Comparison of ENCODE assay signal across 8 cellular contexts in genomic region chr6:132813173-132813856, GRCh38. TPM values are rescaled to one million over a fixed set of nuclear protein-coding genes. Genes with fewer than 3 reads are reported as not detected.
A peak's percentile ranks its signal among the peaks of the same experiment; 100 is the strongest.
DNase-seq lines count a peak whose midpoint lies in the region; ATAC-seq and TF ChIP-seq lines count a peak whose summit lies in the region.

No MANE protein-coding gene starts in this region.

- DNase-seq in T-helper 1 cell (peak in 4 of 5 donors; percentile 8 to 65 (median 24)), cardiac fibroblast (ENCODE audit: low read depth in 2 of 2) (peak; percentile 38 to 51), kidney glomerular epithelial cell (lab: John Stamatoyannopoulos, UW) (peak; percentile 53)
- peak; percentile 54 to 61 for DNase-seq in stimulated activated CD4-positive, alpha-beta T cell treated with anti-CD3 and anti-CD28 coated beads, Interleukin-2, amount 100 ng/mL, for 24 hours

- H3K9me3 ChIP-seq in DOHH2 (ENCODE audit: control insufficient read depth, insufficient read depth, low read length): no peaks in the 10 kb centered on the region

- peaks cover 40% of the 10 kb centered on the region for H3K36me3 ChIP-seq in DOHH2 (ENCODE audit: control insufficient read depth, low read length)

- peak overlapping the region; percentile 86 for H3K4me2 ChIP-seq in DOHH2 (ENCODE audit: low read length)

- H4K20me1 ChIP-seq in DOHH2 (ENCODE audit: control insufficient read depth, insufficient read depth, low read depth, low read length): peaks cover 32% of the 10 kb centered on the region

- H3K27me3 ChIP-seq in DOHH2 (ENCODE audit: control insufficient read depth, low read length): no peaks in the 10 kb centered on the region; the same call in 1 of the 2 replicates

- H3K9me3 Mint-ChIP-seq in IgD-negative memory B cell: no peaks in the 10 kb centered on the region

- H3K27me3 Mint-ChIP-seq in IgD-negative memory B cell: peaks cover 6% of the 10 kb centered on the region

- TF ChIP-seq CTCF in DOHH2 (IDR thresholded peaks at IDR 0.05; ENCODE audit: low read depth, low read length, poor library complexity, severe bottlenecking) (no peak), cardiac fibroblast (IDR thresholded peaks at IDR 0.05; ENCODE audit: low read depth, low read length) (no peak)

- H3K27ac Mint-ChIP-seq in IgD-negative memory B cell: peak overlapping the region; percentile 86 to 98 (median 92)

- peak overlapping the region; percentile 79 for H3K27ac ChIP-seq in DOHH2 (ENCODE audit: low read depth, low read length)

- H3K79me2 ChIP-seq in DOHH2 (ENCODE audit: control insufficient read depth, low read length): peaks cover 33% of the 10 kb centered on the region

- peak; percentile 36 for ATAC-seq in GM21515 (IDR thresholded peaks at IDR 0.05; ENCODE audit: unreplicated experiment)
- no peak for ATAC-seq in GM18520 (IDR thresholded peaks at IDR 0.05; ENCODE audit: unreplicated experiment)

- H3K9me2 ChIP-seq in DOHH2 (replicated peaks; ENCODE audit: control insufficient read depth, low read length): no peaks in the 10 kb centered on the region

- H3K4me1 Mint-ChIP-seq in IgD-negative memory B cell: peaks cover 20 to 42% (median 29%) of the 10 kb centered on the region in 3 donors

- H3K36me3 Mint-ChIP-seq in IgD-negative memory B cell: peaks cover 1% of the 10 kb centered on the region

- H3K4me3 Mint-ChIP-seq in IgD-negative memory B cell: peak overlapping the region; percentile 93 to 99 (median 97)

- H3K4me3 ChIP-seq in DOHH2 (ENCODE audit: low read length) (peak overlapping the region; percentile 91), cardiac fibroblast (replicated peaks in 1 of 2; ENCODE audit: low read depth in 2 of 2, low read length in 2 of 2) (peak overlapping the region; percentile 83 to 91)

- peaks cover 45% of the 10 kb centered on the region for H3F3A ChIP-seq in DOHH2 (ENCODE audit: control insufficient read depth, insufficient read depth)

- peaks cover 31% of the 10 kb centered on the region for H3K4me1 ChIP-seq in DOHH2 (ENCODE audit: control insufficient read depth, low read length)

RNA-seq across cellular contexts. Expression of gene RPS12, which starts 1.1 kb away (rescaled TPM):
- 2,380 TPM for polyA plus RNA-seq in IgD-negative memory B cell

RNA-seq across cellular contexts. Expression of gene SLC18B1, which starts 14.9 kb away (rescaled TPM):
- 11.3 TPM for polyA plus RNA-seq in IgD-negative memory B cell

RNA-seq across cellular contexts. Expression of gene VNN2, which starts 55.6 kb away (rescaled TPM):
- 40.4 TPM for polyA plus RNA-seq in IgD-negative memory B cell
